In genomic region chr2:178844690-178845089, GRCh38 we compare ENCODE assay signal across 22 cellular contexts.
"Had no signal": no experiment of that assay in that cellular context is flagged by ENCODE, and none has a peak within 500 bp of the region (broad histone marks: within the 10 kb centered on the region; RNA-seq: fewer than 3 reads in every experiment).

No MANE protein-coding gene starts in this region.

- H3K27ac ChIP-seq: ovary, transverse colon, uterus, VCaP had no signal

- H3K4me1 ChIP-seq: transverse colon, uterus had no signal

- H3K36me3 ChIP-seq: ovary, transverse colon, uterus had no signal

- H3K9me3 ChIP-seq: mucosa of descending colon, ovary, transverse colon, uterus had no signal

- DNase-seq: activated CD4-positive, CD25-positive, alpha-beta regulatory T cell treated with anti-CD3 and anti-CD28 coated beads, Interleukin-2, amount 50 U/mL, for 72 hours; activated effector memory CD4-positive, alpha-beta T cell treated with anti-CD3 and anti-CD28 coated beads, Interleukin-2, amount 50 U/mL, for 16 hours; activated naive CD4-positive, alpha-beta T cell treated with anti-CD3 and anti-CD28 coated beads, Interleukin-2, amount 50 U/mL, for 16 hours; activated T-cell treated with anti-CD3 and anti-CD28 coated beads, Interleukin-2, amount 50 U/mL, for 72 hours; dermis blood vessel endothelial cell; effector memory CD4-positive, alpha-beta T cell; foreskin fibroblast; hypothalamus; islet precursor cell; mucosa of descending colon; naive thymus-derived CD8-positive, alpha-beta T cell; ovary; stimulated activated CD4-positive, alpha-beta T cell treated with anti-CD3 and anti-CD28 coated beads, Interleukin-12 subunit alpha, Interleukin-12 subunit beta, amount 100 ng/mL, for 4 hours; stimulated activated CD4-positive, alpha-beta T cell treated with anti-CD3 and anti-CD28 coated beads, Interleukin-1b, Interleukin-23, amount 100 ng/mL, for 48 hours; stimulated activated CD8-positive, alpha-beta memory T cell treated with anti-CD3 and anti-CD28 coated beads, Interleukin-4, amount 100 ng/mL, for 48 hours; stimulated activated naive CD4-positive, alpha-beta T cell; SW 1271; T-helper 2 cell; transverse colon; uterus had no signal

- H3K27me3 ChIP-seq: ovary, transverse colon, uterus had no signal

- ATAC-seq: activated T-cell treated with anti-CD3 and anti-CD28 coated beads, Interleukin-2, amount 50 U/mL, for 72 hours; left lobe of liver; mucosa of descending colon; naive thymus-derived CD8-positive, alpha-beta T cell had no signal

- H3K4me3 ChIP-seq: mucosa of descending colon, ovary, transverse colon, uterus had no signal
